1 cellular context compared by ENCODE assay signal in genomic region chr9:129036923-129037766, GRCh38.
TF ChIP-seq lines count a peak whose summit lies in the region.

No MANE protein-coding gene starts in this region.

TF ChIP-seq in IMR-90, 13 proteins besides CTCF, POLR2A, EP300 and RAD21:
- TF ChIP-seq NFE2L2 (IDR thresholded peaks at IDR 0.05; ENCODE audit: low read depth, low read length): no peak
- TF ChIP-seq, protein P1, sequence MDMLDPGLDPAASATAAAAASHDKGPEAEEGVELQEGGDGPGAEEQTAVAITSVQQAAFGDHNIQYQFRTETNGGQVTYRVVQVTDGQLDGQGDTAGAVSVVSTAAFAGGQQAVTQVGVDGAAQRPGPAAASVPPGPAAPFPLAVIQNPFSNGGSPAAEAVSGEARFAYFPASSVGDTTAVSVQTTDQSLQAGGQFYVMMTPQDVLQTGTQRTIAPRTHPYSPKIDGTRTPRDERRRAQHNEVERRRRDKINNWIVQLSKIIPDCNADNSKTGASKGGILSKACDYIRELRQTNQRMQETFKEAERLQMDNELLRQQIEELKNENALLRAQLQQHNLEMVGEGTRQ (IDR thresholded peaks at IDR 0.05; ENCODE audit: low read depth, low read length): no peak
- no peak for TF ChIP-seq BHLHE40 (IDR thresholded peaks at IDR 0.05; ENCODE audit: low read depth, low read length)
- no peak for TF ChIP-seq MAFK (IDR thresholded peaks at IDR 0.05; ENCODE audit: low read depth, low read length)
- TF ChIP-seq, protein P2, sequence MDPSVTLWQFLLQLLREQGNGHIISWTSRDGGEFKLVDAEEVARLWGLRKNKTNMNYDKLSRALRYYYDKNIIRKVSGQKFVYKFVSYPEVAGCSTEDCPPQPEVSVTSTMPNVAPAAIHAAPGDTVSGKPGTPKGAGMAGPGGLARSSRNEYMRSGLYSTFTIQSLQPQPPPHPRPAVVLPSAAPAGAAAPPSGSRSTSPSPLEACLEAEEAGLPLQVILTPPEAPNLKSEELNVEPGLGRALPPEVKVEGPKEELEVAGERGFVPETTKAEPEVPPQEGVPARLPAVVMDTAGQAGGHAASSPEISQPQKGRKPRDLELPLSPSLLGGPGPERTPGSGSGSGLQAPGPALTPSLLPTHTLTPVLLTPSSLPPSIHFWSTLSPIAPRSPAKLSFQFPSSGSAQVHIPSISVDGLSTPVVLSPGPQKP (IDR thresholded peaks at IDR 0.05; ENCODE audit: borderline replicate concordance, low read depth, low read length): no peak
- TF ChIP-seq CHD1 (IDR thresholded peaks at IDR 0.05; ENCODE audit: low read depth, low read length): no peak
- no peak for TF ChIP-seq MAZ (IDR thresholded peaks at IDR 0.05; ENCODE audit: borderline replicate concordance, low read depth, low read length)
- TF ChIP-seq RCOR1 (IDR thresholded peaks at IDR 0.05; ENCODE audit: insufficient replicate concordance, low read length): no peak
- TF ChIP-seq CEBPB (IDR thresholded peaks at IDR 0.05; ENCODE audit: low read depth, low read length): no peak
- no peak for TF ChIP-seq FOS (IDR thresholded peaks at IDR 0.05; ENCODE audit: low read depth, low read length)
- TF ChIP-seq MXI1 (IDR thresholded peaks at IDR 0.05; ENCODE audit: borderline replicate concordance, low read depth, low read length): no peak
- no peak for TF ChIP-seq RFX5 (IDR thresholded peaks at IDR 0.05; ENCODE audit: low read depth, low read length)
- no peak for TF ChIP-seq SMC3 (IDR thresholded peaks at IDR 0.05; ENCODE audit: low read depth, low read length)
